In genomic region chr12:111409403-111410228, GRCh38 we compare ENCODE assay signal across 1 cellular context.
TF ChIP-seq lines count a peak whose summit lies in the region.

No MANE protein-coding gene starts in this region.

TF ChIP-seq in K562, 482 proteins besides CTCF, POLR2A, EP300 and RAD21 (continued from another document):
- TF ChIP-seq ARID4B (CRISPR knock-in tag; IDR thresholded peaks at IDR 0.05) (peak; percentile 27; the same call in 1 of the 2 replicates), ETV6 (IDR thresholded peaks at IDR 0.05; ENCODE audit: borderline replicate concordance in 1 of 2, low read depth in 2 of 2, low read length in 1 of 2) (peak in 1 of 2 experiments; percentile 77; a peak in 1 of 4 replicates), ETV6 (CRISPR knock-in tag; IDR thresholded peaks at IDR 0.05; ENCODE audit: borderline replicate concordance) (no peak)
